13 cellular contexts compared by ENCODE assay signal in genomic region chr11:122309262-122309925, GRCh38.
DNase-seq lines count a peak whose midpoint lies in the region; ATAC-seq and TF ChIP-seq lines count a peak whose summit lies in the region.
"Had no signal": no experiment of that assay in that cellular context is flagged by ENCODE, and none has a peak within 500 bp of the region (broad histone marks: within the 10 kb centered on the region; RNA-seq: fewer than 3 reads in every experiment).

No MANE protein-coding gene starts in this region.

- intact Hi-C loops in sciatic nerve (cut with DNase I), result no loop called here

- H3K27me3 ChIP-seq in layer of hippocampus (ENCODE audit: control insufficient read depth, insufficient read depth, low read length), result no peaks in the 10 kb centered on the region
- H3K27me3 ChIP-seq: BLaER1 treated with 17β-estradiol and CSF1 and Interleukin-3, amounts not matched to agents 10 nM and 100 nM had no signal

- ATAC-seq in sciatic nerve, result peak; percentile 46
- ATAC-seq in SK-N-SH treated with all-trans-retinoic acid at 6 μM for 48 hours, result no peak
- ATAC-seq: stimulated activated naive B cell treated with anti-CD40 and anti-IgM and Interleukin-4, amounts not matched to agents 10 μg/mL and 1 μg/mL and 100 μg/mL, for 72 hours had no signal

- H3K27ac ChIP-seq in cingulate gyrus (ENCODE audit: low read depth, low read length), result peak overlapping the region; percentile 83
- H3K27ac ChIP-seq in layer of hippocampus (ENCODE audit: low read depth, low read length), result peak overlapping the region; percentile 49
- H3K27ac ChIP-seq: BLaER1 treated with 17β-estradiol and CSF1 and Interleukin-3, amounts not matched to agents 10 nM and 100 nM had no signal

- DNase-seq in M059J (ENCODE audit: low read depth) (peak; percentile 8), sciatic nerve (ENCODE audit: low spot score) (no peak), AML-193 (lab: John Stamatoyannopoulos, UW) (no peak), DMS 273 treated with DMSO at 0.1 percent for 48 hours (lab: John Stamatoyannopoulos, UW) (no peak)
- DNase-seq in activated naive CD4-positive, alpha-beta T cell treated with Interleukin-2 at 50 U/mL for 16 hours, result no peak
- DNase-seq: H9; NCI-H1092; stimulated activated CD4-positive, alpha-beta T cell treated with anti-CD3 and anti-CD28 coated beads, Interleukin-4, amount 100 ng/mL, for 24 hours; stimulated activated naive B cell treated with anti-CD40 and anti-IgM and Interleukin-4, amounts not matched to agents 10 μg/mL and 1 μg/mL and 100 μg/mL, for 72 hours had no signal

TF ChIP-seq in SK-N-SH treated with all-trans-retinoic acid at 6 μM for 48 hours, 23 proteins besides CTCF, POLR2A, EP300 and RAD21:
- TF ChIP-seq ZFP30 (CRISPR knock-in tag; IDR thresholded peaks at IDR 0.05), result no peak
- no peak for TF ChIP-seq ZNF8 (CRISPR knock-in tag; IDR thresholded peaks at IDR 0.05)
- no peak for TF ChIP-seq ZNF70 (CRISPR knock-in tag; IDR thresholded peaks at IDR 0.05)
- TF ChIP-seq ZC3H10 (CRISPR knock-in tag; IDR thresholded peaks at IDR 0.05), result no peak
- TF ChIP-seq ZFP3 (CRISPR knock-in tag; IDR thresholded peaks at IDR 0.05), result no peak
- no peak for TF ChIP-seq POU6F1 (CRISPR knock-in tag; IDR thresholded peaks at IDR 0.05; ENCODE audit: borderline replicate concordance, low read depth)
- TF ChIP-seq PATZ1 (CRISPR knock-in tag; IDR thresholded peaks at IDR 0.05; ENCODE audit: borderline replicate concordance), result no peak
- TF ChIP-seq BACH2 (CRISPR knock-in tag; IDR thresholded peaks at IDR 0.05; ENCODE audit: borderline replicate concordance), result no peak
- no peak for TF ChIP-seq PPARA (CRISPR knock-in tag; IDR thresholded peaks at IDR 0.05; ENCODE audit: borderline replicate concordance)
- TF ChIP-seq SNAI2 (CRISPR knock-in tag; IDR thresholded peaks at IDR 0.05), result no peak
- TF ChIP-seq ISL1 (CRISPR knock-in tag; IDR thresholded peaks at IDR 0.05), result no peak
- TF ChIP-seq TOX (CRISPR knock-in tag; IDR thresholded peaks at IDR 0.05; ENCODE audit: borderline replicate concordance), result no peak
- TF ChIP-seq CSDC2 (CRISPR knock-in tag; IDR thresholded peaks at IDR 0.05), result no peak
- TF ChIP-seq GLIS3 (CRISPR knock-in tag; IDR thresholded peaks at IDR 0.05), result no peak
- TF ChIP-seq ARNTL (CRISPR knock-in tag; IDR thresholded peaks at IDR 0.05; ENCODE audit: borderline replicate concordance, low read depth), result no peak
- no peak for TF ChIP-seq CREB5 (CRISPR knock-in tag; IDR thresholded peaks at IDR 0.05; ENCODE audit: low read depth)
- no peak for TF ChIP-seq TSHZ2 (CRISPR knock-in tag; IDR thresholded peaks at IDR 0.05)
